In genomic region chr4:182486895-182487294, GRCh38 we compare ENCODE assay signal across 23 cellular contexts.
DNase-seq lines count a peak whose midpoint lies in the region; ATAC-seq, FAIRE-seq and TF ChIP-seq lines count a peak whose summit lies in the region.
"Had no signal": no experiment of that assay in that cellular context is flagged by ENCODE, and none has a peak within 500 bp of the region (broad histone marks: within the 10 kb centered on the region; RNA-seq: fewer than 3 reads in every experiment).

No MANE protein-coding gene starts in this region.

- ATAC-seq in HG03442 (IDR thresholded peaks at IDR 0.05; ENCODE audit: unreplicated experiment) = no peak
- ATAC-seq: CD8-positive, alpha-beta T cell; heart left ventricle; left ventricle myocardium superior; Panc1 had no signal

- no peak overlapping the region for H3K27ac ChIP-seq in A673 (ENCODE audit: low read depth, low read length, poor library complexity, severe bottlenecking)
- H3K27ac ChIP-seq: cardiac muscle cell, heart left ventricle, SK-N-MC, tibial artery had no signal

- H3K4me3 ChIP-seq in A673 (ENCODE audit: low read depth, low read length, poor library complexity, severe bottlenecking) = no peak overlapping the region
- H3K4me3 ChIP-seq in choroid plexus epithelial cell (ENCODE audit: low read depth, low read length) = no peak overlapping the region
- H3K4me3 ChIP-seq: cardiac muscle cell, heart left ventricle, MG63, SK-N-MC, tibial artery had no signal

- CTCF ChIA-PET in A673 (lab: Charles Lee) = no interaction called here

- FAIRE-seq in RCC 7860 (lab: Jason Lieb, UNC) = no peak
- FAIRE-seq: H1 had no signal

- POLR2A ChIA-PET in A673 (lab: Charles Lee; ENCODE audit: low non-redundant PET) = no interaction called here

- H3K27me3 ChIP-seq in A673 (replicated peaks; ENCODE audit: insufficient read depth, low read depth, low read length, poor library complexity) = no peaks in the 10 kb centered on the region
- H3K27me3 ChIP-seq: cardiac muscle cell, heart left ventricle, MG63, tibial artery had no signal

- intact Hi-C loops in A673 (cut with micrococcal nuclease; ENCODE audit: unreplicated experiment) = no loop called here

- H3K4me1 ChIP-seq in A673 (ENCODE audit: insufficient read depth, low read length, poor library complexity, severe bottlenecking) = no peaks in the 10 kb centered on the region
- H3K4me1 ChIP-seq: tibial artery had no signal

- no TSS peak for BruUV-seq in A673 (replicated peaks; lab: Mats Ljungman, UMichigan)

- H3K9me3 ChIP-seq in A673 (ENCODE audit: low read depth, low read length, poor library complexity, severe bottlenecking) = no peaks in the 10 kb centered on the region
- H3K9me3 ChIP-seq: MG63, tibial artery had no signal

- TF ChIP-seq CTCF in A673 (conservative IDR thresholded peaks at IDR 0.05; ENCODE audit: low read depth, low read length) (no peak), choroid plexus epithelial cell (conservative IDR thresholded peaks at IDR 0.05; ENCODE audit: low read depth, low read length) (no peak)

- no peaks in the 10 kb centered on the region for H3K36me3 ChIP-seq in A673 (ENCODE audit: insufficient read depth, low read length, poor library complexity, severe bottlenecking)
- H3K36me3 ChIP-seq: cardiac muscle cell, heart left ventricle, MG63, tibial artery had no signal

- DNase-seq in A673 (ENCODE audit: low spot score) (peak; percentile 3), HT1080 (ENCODE audit: low read depth) (peak; percentile 48), RCC 7860 (ENCODE audit: low spot score) (peak; percentile 7), choroid plexus epithelial cell (ENCODE audit: low read depth) (peak; percentile 13), AG20443 (ENCODE audit: low spot score) (no peak), HPDE6-E6E7 (ENCODE audit: extremely low spot score) (no peak), T-helper 9 cell (no peak)
- DNase-seq: activated B cell treated with CpG ODN at 0.5 μM for 24 hours; CD8-positive, alpha-beta T cell; heart left ventricle; left ventricle myocardium superior; MG63; NCI-H1694 treated with DMSO at 0.1 percent for 48 hours; NCI-H345; stimulated activated CD4-positive, alpha-beta T cell treated with anti-CD3 and anti-CD28 coated beads, Interleukin-1b, Interleukin-23, amount 100 ng/mL, for 48 hours; stimulated activated naive CD4-positive, alpha-beta T cell treated with Interleukin-2 at 50 U/mL for 16 hours; T-helper 2 cell; tibial artery had no signal

Comparison
In these comparisons a context has a peak if more than half of its experiments do, and no peak if none do; other contexts are left out.
1. DNase-seq: peak in A673 (single experiment), HT1080 (single experiment), RCC 7860 (single experiment) and choroid plexus epithelial cell (single experiment); none in AG20443 (single experiment), HPDE6-E6E7 (single experiment) and T-helper 9 cell (single experiment).